In the genomic region with DNA sequence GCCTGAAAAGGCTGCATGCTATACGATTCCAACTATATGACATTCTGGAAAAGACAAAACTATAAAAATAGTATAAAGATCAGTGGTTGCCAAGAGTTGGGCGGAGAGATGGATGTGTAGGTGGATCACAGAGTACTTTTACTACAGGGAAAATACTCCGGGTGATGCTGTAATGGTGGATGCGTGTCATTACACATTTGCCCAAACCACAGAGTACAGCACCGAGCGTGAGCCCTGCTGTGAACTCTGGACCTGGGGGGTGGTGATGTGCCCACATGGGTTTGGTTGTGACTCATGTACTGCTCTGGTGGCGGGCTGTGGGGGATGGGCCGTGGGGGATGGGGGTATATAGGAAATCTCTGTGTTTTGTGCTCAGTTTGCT, we compare ENCODE assay signal across 8 cellular contexts.
DNase-seq lines count a peak whose midpoint lies in the region; ATAC-seq lines count a peak whose summit lies in the region.

No MANE protein-coding gene starts in this region.

- peaks cover 10% of the 10 kb centered on the region for H3K27me3 Mint-ChIP-seq in activated T-cell treated with anti-CD3 and anti-CD28 coated beads, Interleukin-2, amount 50 U/mL, for 24 hours
- H3K27me3 Mint-ChIP-seq in memory B cell = peaks cover 11% of the 10 kb centered on the region

- H3K27ac Mint-ChIP-seq in activated T-cell treated with anti-CD3 and anti-CD28 coated beads, Interleukin-2, amount 50 U/mL, for 24 hours = peak overlapping the region; percentile 96
- peak overlapping the region; percentile 15 for H3K27ac Mint-ChIP-seq in memory B cell

- peaks cover 2% of the 10 kb centered on the region for H3K9me3 Mint-ChIP-seq in activated T-cell treated with anti-CD3 and anti-CD28 coated beads, Interleukin-2, amount 50 U/mL, for 24 hours
- no peaks in the 10 kb centered on the region for H3K9me3 Mint-ChIP-seq in memory B cell

- peaks cover 26 to 76% (median 64%) of the 10 kb centered on the region in 10 experiments for H3K4me1 ChIP-seq in BLaER1 treated with 17β-estradiol and CSF1 and Interleukin-3, amounts not matched to agents 10 nM and 100 nM

- peak; percentile 83 for DNase-seq in MV-4-11 (lab: John Stamatoyannopoulos, UW)
- peak; percentile 85 for DNase-seq in activated T-cell treated with anti-CD3 and anti-CD28 coated beads, Interleukin-2, amount 50 U/mL, for 24 hours
- DNase-seq in memory B cell (ENCODE audit: low spot score in 2 of 2) = no peak
- no peak for DNase-seq in GM19240 (ENCODE audit: insufficient read length, low spot score)
- DNase-seq in NCI-H1694 (lab: John Stamatoyannopoulos, UW) = no peak

- peak overlapping the region in 10 of 11 experiments; percentile 32 to 80 (median 56); a peak in 16 of 22 replicates for H3K9ac ChIP-seq in BLaER1 treated with 17β-estradiol and CSF1 and Interleukin-3, amounts not matched to agents 10 nM and 100 nM

- H3K4me2 ChIP-seq in BLaER1 treated with 17β-estradiol and CSF1 and Interleukin-3, amounts not matched to agents 10 nM and 100 nM = peak overlapping the region; percentile 45 to 98 (median 91); a peak in 21 of 22 replicates

- H3K4me3 ChIP-seq in BLaER1 treated with 17β-estradiol and CSF1 and Interleukin-3, amounts not matched to agents 10 nM and 100 nM = peak overlapping the region in 3 of 10 experiments; percentile 33 to 44 (median 39); a peak in 4 of 20 replicates

- H3K36me3 ChIP-seq in BLaER1 treated with 17β-estradiol and CSF1 and Interleukin-3, amounts not matched to agents 10 nM and 100 nM = no peaks in the 10 kb centered on the region

- 0 out of 22 replicates have a peak, but pooled peaks cover 0 to 3% (median 0%) of the 10 kb centered on the region in 11 experiments for H3K27me3 ChIP-seq in BLaER1 treated with 17β-estradiol and CSF1 and Interleukin-3, amounts not matched to agents 10 nM and 100 nM

- H3K4me1 Mint-ChIP-seq in activated T-cell treated with anti-CD3 and anti-CD28 coated beads, Interleukin-2, amount 50 U/mL, for 24 hours (ENCODE audit: low read depth) = peaks cover 51% of the 10 kb centered on the region
- H3K4me1 Mint-ChIP-seq in memory B cell = peaks cover 4% of the 10 kb centered on the region

- ATAC-seq in memory B cell (ENCODE audit: low read depth) (peak; percentile 64), HG02840 (IDR thresholded peaks at IDR 0.05; ENCODE audit: low FRiP score, unreplicated experiment) (no peak), HG03460 (IDR thresholded peaks at IDR 0.05; ENCODE audit: unreplicated experiment) (no peak)

- peak overlapping the region in 9 of 11 experiments; percentile 39 to 89 (median 65); a peak in 17 of 22 replicates for H3K27ac ChIP-seq in BLaER1 treated with 17β-estradiol and CSF1 and Interleukin-3, amounts not matched to agents 10 nM and 100 nM

- peaks cover 12% of the 10 kb centered on the region for H3K36me3 Mint-ChIP-seq in activated T-cell treated with anti-CD3 and anti-CD28 coated beads, Interleukin-2, amount 50 U/mL, for 24 hours (ENCODE audit: low read depth)
- H3K36me3 Mint-ChIP-seq in memory B cell = no peaks in the 10 kb centered on the region

- peak overlapping the region; percentile 38 for H3K4me3 Mint-ChIP-seq in activated T-cell treated with anti-CD3 and anti-CD28 coated beads, Interleukin-2, amount 50 U/mL, for 24 hours
- no peak overlapping the region for H3K4me3 Mint-ChIP-seq in memory B cell

- H4K20me1 ChIP-seq in BLaER1 treated with 17β-estradiol and CSF1 and Interleukin-3, amounts not matched to agents 10 nM and 100 nM = peaks cover 0 to 53% (median 14%) of the 10 kb centered on the region in 11 experiments; a peak in 12 of 22 replicates

- peaks cover 0 to 8% (median 2%) of the 10 kb centered on the region in 11 experiments; a peak in 7 of 22 replicates for H3K9me3 ChIP-seq in BLaER1 treated with 17β-estradiol and CSF1 and Interleukin-3, amounts not matched to agents 10 nM and 100 nM (replicated peaks in 1 of 11)

Comparison
In these comparisons a context has a peak if more than half of its experiments do, and no peak if none do; other contexts are left out.
1. DNase-seq: peak in MV-4-11 (single experiment) and activated T-cell treated with anti-CD3 and anti-CD28 coated beads, Interleukin-2, amount 50 U/mL, for 24 hours (single experiment); none in memory B cell (0 of 2), GM19240 (single experiment) and NCI-H1694 (single experiment).